ENCODE assay signal across 1 cellular context in the genomic region with DNA sequence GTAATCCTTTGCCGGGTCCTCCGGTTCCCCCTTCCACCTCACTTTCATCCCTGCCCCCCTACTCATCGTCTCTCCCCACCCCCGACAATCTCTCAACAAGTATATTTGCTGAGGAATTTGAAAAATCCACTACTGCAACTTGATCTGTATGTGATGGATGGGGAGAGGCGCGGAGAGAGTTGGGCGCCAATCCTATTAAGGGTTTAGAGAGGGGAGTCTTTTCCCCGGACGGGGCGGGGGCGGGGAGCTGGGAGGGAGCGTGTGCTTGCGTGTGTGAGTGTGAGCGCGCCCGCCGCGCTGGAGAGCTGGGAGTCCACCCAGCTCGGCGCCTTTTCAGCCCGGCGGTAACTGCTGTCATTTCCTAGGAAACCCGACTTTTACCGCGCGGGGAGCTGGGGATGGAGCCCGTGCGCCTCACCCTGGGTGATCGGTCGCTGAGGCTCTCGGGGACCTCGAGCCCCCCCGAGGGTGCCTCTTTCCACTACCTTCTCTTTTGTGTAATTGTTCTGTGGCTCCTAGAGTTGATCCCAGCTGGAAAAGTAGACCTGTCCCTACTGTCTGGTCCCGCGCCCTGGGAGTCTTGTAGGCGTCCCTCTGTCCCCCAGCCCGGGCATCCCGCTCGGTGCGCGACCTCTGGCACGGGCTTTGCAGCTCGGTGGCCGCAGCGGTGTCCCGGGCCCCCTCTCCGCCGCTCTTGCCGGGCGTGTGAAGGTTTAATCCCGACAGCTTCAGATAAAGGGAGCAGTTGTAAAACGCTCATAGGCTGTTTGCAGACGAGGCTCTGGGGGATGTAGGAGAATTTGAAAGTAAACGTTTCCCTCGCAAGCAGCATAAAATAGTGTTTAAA.
A peak's percentile ranks its signal among the peaks of the same experiment; 100 is the strongest.
TF ChIP-seq lines count a peak whose summit lies in the region.

No MANE protein-coding gene starts in this region.

TF ChIP-seq in HEK293, 187 proteins besides CTCF, POLR2A, EP300 and RAD21 (continued from another document):
- TF ChIP-seq AEBP2 (tag by site-specific recombination; IDR thresholded peaks at IDR 0.05; ENCODE audit: borderline replicate concordance): no peak
- TF ChIP-seq ZNF560 (tag by site-specific recombination; IDR thresholded peaks at IDR 0.05; ENCODE audit: borderline replicate concordance): no peak
- no peak for TF ChIP-seq ZNF292 (tag by site-specific recombination; IDR thresholded peaks at IDR 0.05; ENCODE audit: borderline replicate concordance, low read depth)
- peak; percentile 40; the same call in 1 of the 2 replicates for TF ChIP-seq ZFHX2 (tag by site-specific recombination; conservative IDR thresholded peaks at IDR 0.05)
- TF ChIP-seq ZNF354C (tag by site-specific recombination; IDR thresholded peaks at IDR 0.05; ENCODE audit: borderline replicate concordance, low read depth): no peak
- no peak for TF ChIP-seq ATF2 (tag by site-specific recombination; IDR thresholded peaks at IDR 0.05; ENCODE audit: low read depth)
- no peak for TF ChIP-seq ZNF114 (tag by site-specific recombination; IDR thresholded peaks at IDR 0.05)
- TF ChIP-seq ZNF626 (tag by site-specific recombination; IDR thresholded peaks at IDR 0.05): no peak
- no peak; the same call in 1 of the 2 replicates for TF ChIP-seq ZNF501 (tag by site-specific recombination; IDR thresholded peaks at IDR 0.05)
- TF ChIP-seq, protein P1, sequence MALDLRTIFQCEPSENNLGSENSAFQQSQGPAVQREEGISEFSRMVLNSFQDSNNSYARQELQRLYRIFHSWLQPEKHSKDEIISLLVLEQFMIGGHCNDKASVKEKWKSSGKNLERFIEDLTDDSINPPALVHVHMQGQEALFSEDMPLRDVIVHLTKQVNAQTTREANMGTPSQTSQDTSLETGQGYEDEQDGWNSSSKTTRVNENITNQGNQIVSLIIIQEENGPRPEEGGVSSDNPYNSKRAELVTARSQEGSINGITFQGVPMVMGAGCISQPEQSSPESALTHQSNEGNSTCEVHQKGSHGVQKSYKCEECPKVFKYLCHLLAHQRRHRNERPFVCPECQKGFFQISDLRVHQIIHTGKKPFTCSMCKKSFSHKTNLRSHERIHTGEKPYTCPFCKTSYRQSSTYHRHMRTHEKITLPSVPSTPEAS (tag by site-specific recombination; IDR thresholded peaks at IDR 0.05): no peak
- no peak for TF ChIP-seq SALL2 (tag by site-specific recombination; IDR thresholded peaks at IDR 0.05; ENCODE audit: borderline replicate concordance)
- no peak for TF ChIP-seq FEZF1 (tag by site-specific recombination; IDR thresholded peaks at IDR 0.05)
- TF ChIP-seq, protein P2, sequence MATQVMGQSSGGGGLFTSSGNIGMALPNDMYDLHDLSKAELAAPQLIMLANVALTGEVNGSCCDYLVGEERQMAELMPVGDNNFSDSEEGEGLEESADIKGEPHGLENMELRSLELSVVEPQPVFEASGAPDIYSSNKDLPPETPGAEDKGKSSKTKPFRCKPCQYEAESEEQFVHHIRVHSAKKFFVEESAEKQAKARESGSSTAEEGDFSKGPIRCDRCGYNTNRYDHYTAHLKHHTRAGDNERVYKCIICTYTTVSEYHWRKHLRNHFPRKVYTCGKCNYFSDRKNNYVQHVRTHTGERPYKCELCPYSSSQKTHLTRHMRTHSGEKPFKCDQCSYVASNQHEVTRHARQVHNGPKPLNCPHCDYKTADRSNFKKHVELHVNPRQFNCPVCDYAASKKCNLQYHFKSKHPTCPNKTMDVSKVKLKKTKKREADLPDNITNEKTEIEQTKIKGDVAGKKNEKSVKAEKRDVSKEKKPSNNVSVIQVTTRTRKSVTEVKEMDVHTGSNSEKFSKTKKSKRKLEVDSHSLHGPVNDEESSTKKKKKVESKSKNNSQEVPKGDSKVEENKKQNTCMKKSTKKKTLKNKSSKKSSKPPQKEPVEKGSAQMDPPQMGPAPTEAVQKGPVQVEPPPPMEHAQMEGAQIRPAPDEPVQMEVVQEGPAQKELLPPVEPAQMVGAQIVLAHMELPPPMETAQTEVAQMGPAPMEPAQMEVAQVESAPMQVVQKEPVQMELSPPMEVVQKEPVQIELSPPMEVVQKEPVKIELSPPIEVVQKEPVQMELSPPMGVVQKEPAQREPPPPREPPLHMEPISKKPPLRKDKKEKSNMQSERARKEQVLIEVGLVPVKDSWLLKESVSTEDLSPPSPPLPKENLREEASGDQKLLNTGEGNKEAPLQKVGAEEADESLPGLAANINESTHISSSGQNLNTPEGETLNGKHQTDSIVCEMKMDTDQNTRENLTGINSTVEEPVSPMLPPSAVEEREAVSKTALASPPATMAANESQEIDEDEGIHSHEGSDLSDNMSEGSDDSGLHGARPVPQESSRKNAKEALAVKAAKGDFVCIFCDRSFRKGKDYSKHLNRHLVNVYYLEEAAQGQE (tag by site-specific recombination; IDR thresholded peaks at IDR 0.05): 0 out of 2 replicates have a peak, but pooled peaks have one; percentile 13
TF ChIP-seq in HEK293: peak in this region for 32.
